Comparison of ENCODE assay signal across 1 cellular context in the genomic region with DNA sequence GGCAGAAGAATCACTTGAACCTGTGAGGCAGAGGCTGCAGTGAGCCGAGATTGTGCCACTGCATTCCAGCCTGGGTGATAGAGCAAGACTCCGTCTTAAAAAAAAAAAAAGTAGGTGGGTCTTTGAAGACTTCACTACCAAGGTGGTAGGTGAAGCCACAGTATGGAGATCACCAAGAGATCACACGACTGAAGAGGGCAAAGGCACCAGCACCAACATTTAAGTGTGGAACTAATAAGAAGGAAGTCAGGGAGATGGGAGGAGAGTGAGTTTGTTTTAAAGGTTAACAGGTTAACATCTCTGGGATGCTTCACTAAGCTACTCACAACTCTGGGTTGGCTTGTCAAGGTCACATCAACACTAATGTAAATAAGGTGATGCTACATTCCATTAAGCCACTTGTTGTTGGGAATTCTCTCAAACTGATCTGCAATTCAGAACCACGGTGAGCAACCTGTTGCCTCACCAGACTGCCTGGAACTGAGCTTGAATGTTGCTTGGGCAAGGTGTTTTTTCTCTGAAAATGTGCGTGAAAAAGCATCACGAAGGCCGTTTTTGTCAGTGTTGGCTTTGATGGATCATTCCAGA.
A peak's percentile ranks its signal among the peaks of the same experiment; 100 is the strongest.
TF ChIP-seq lines count a peak whose summit lies in the region.

No MANE protein-coding gene starts in this region.

TF ChIP-seq in HepG2, 621 proteins besides CTCF, POLR2A, EP300 and RAD21 (continued from another document and continues in another):
- TF ChIP-seq, protein P1, sequence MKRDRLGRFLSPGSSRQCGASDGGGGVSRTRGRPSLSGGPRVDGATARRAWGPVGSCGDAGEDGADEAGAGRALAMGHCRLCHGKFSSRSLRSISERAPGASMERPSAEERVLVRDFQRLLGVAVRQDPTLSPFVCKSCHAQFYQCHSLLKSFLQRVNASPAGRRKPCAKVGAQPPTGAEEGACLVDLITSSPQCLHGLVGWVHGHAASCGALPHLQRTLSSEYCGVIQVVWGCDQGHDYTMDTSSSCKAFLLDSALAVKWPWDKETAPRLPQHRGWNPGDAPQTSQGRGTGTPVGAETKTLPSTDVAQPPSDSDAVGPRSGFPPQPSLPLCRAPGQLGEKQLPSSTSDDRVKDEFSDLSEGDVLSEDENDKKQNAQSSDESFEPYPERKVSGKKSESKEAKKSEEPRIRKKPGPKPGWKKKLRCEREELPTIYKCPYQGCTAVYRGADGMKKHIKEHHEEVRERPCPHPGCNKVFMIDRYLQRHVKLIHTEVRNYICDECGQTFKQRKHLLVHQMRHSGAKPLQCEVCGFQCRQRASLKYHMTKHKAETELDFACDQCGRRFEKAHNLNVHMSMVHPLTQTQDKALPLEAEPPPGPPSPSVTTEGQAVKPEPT (CRISPR knock-in tag; IDR thresholded peaks at IDR 0.05; ENCODE audit: low read depth), result no peak
- TF ChIP-seq, protein P2, sequence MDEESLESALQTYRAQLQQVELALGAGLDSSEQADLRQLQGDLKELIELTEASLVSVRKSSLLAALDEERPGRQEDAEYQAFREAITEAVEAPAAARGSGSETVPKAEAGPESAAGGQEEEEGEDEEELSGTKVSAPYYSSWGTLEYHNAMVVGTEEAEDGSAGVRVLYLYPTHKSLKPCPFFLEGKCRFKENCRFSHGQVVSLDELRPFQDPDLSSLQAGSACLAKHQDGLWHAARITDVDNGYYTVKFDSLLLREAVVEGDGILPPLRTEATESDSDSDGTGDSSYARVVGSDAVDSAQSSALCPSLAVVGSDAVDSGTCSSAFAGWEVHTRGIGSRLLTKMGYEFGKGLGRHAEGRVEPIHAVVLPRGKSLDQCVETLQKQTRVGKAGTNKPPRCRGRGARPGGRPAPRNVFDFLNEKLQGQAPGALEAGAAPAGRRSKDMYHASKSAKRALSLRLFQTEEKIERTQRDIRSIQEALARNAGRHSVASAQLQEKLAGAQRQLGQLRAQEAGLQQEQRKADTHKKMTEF (CRISPR knock-in tag; IDR thresholded peaks at IDR 0.05), result peak; percentile 45; the same call in 1 of the 2 replicates
- TF ChIP-seq, protein P3, sequence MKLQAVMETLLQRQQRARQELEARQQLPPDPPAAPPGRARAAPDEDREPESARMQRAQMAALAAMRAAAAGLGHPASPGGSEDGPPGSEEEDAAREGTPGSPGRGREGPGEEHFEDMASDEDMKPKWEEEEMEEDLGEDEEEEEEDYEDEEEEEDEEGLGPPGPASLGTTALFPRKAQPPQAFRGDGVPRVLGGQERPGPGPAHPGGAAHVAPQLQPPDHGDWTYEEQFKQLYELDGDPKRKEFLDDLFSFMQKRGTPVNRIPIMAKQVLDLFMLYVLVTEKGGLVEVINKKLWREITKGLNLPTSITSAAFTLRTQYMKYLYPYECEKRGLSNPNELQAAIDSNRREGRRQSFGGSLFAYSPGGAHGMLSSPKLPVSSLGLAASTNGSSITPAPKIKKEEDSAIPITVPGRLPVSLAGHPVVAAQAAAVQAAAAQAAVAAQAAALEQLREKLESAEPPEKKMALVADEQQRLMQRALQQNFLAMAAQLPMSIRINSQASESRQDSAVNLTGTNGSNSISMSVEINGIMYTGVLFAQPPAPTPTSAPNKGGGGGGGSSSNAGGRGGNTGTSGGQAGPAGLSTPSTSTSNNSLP (IDR thresholded peaks at IDR 0.05; ENCODE audit: low read depth, low read length), result peak; percentile 89
- TF ChIP-seq NCOA2 (CRISPR knock-in tag; IDR thresholded peaks at IDR 0.05), result peak; percentile 44; the same call in 1 of the 2 replicates
- TF ChIP-seq, protein P4, sequence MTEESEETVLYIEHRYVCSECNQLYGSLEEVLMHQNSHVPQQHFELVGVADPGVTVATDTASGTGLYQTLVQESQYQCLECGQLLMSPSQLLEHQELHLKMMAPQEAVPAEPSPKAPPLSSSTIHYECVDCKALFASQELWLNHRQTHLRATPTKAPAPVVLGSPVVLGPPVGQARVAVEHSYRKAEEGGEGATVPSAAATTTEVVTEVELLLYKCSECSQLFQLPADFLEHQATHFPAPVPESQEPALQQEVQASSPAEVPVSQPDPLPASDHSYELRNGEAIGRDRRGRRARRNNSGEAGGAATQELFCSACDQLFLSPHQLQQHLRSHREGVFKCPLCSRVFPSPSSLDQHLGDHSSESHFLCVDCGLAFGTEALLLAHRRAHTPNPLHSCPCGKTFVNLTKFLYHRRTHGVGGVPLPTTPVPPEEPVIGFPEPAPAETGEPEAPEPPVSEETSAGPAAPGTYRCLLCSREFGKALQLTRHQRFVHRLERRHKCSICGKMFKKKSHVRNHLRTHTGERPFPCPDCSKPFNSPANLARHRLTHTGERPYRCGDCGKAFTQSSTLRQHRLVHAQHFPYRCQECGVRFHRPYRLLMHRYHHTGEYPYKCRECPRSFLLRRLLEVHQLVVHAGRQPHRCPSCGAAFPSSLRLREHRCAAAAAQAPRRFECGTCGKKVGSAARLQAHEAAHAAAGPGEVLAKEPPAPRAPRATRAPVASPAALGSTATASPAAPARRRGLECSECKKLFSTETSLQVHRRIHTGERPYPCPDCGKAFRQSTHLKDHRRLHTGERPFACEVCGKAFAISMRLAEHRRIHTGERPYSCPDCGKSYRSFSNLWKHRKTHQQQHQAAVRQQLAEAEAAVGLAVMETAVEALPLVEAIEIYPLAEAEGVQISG (CRISPR knock-in tag; IDR thresholded peaks at IDR 0.05), result no peak
- TF ChIP-seq, protein P5, sequence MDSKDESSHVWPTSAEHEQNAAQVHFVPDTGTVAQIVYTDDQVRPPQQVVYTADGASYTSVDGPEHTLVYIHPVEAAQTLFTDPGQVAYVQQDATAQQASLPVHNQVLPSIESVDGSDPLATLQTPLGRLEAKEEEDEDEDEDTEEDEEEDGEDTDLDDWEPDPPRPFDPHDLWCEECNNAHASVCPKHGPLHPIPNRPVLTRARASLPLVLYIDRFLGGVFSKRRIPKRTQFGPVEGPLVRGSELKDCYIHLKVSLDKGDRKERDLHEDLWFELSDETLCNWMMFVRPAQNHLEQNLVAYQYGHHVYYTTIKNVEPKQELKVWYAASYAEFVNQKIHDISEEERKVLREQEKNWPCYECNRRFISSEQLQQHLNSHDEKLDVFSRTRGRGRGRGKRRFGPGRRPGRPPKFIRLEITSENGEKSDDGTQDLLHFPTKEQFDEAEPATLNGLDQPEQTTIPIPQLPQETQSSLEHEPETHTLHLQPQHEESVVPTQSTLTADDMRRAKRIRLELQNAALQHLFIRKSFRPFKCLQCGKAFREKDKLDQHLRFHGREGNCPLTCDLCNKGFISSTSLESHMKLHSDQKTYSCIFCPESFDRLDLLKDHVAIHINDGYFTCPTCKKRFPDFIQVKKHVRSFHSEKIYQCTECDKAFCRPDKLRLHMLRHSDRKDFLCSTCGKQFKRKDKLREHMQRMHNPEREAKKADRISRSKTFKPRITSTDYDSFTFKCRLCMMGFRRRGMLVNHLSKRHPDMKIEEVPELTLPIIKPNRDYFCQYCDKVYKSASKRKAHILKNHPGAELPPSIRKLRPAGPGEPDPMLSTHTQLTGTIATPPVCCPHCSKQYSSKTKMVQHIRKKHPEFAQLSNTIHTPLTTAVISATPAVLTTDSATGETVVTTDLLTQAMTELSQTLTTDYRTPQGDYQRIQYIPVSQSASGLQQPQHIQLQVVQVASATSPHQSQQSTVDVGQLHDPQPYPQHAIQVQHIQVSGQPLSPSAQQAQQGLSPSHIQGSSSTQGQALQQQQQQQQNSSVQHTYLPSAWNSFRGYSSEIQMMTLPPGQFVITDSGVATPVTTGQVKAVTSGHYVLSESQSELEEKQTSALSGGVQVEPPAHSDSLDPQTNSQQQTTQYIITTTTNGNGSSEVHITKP (CRISPR knock-in tag; IDR thresholded peaks at IDR 0.05; ENCODE audit: low read depth), result no peak
- TF ChIP-seq, protein P6, sequence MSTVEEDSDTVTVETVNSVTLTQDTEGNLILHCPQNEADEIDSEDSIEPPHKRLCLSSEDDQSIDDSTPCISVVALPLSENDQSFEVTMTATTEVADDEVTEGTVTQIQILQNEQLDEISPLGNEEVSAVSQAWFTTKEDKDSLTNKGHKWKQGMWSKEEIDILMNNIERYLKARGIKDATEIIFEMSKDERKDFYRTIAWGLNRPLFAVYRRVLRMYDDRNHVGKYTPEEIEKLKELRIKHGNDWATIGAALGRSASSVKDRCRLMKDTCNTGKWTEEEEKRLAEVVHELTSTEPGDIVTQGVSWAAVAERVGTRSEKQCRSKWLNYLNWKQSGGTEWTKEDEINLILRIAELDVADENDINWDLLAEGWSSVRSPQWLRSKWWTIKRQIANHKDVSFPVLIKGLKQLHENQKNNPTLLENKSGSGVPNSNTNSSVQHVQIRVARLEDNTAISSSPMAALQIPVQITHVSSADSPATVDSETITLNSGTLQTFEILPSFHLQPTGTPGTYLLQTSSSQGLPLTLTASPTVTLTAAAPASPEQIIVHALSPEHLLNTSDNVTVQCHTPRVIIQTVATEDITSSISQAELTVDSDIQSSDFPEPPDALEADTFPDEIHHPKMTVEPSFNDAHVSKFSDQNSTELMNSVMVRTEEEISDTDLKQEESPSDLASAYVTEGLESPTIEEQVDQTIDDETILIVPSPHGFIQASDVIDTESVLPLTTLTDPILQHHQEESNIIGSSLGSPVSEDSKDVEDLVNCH (CRISPR knock-in tag; IDR thresholded peaks at IDR 0.05), result no peak
- no peak for TF ChIP-seq CBX1 (IDR thresholded peaks at IDR 0.05; ENCODE audit: low read depth)
- TF ChIP-seq NFYB (CRISPR knock-in tag; IDR thresholded peaks at IDR 0.05), result no peak
- no peak for TF ChIP-seq HOXA3 (CRISPR knock-in tag; IDR thresholded peaks at IDR 0.05)
- no peak for TF ChIP-seq SALL1 (CRISPR knock-in tag; IDR thresholded peaks at IDR 0.05)
- peak; percentile 47; the same call in 1 of the 2 replicates for TF ChIP-seq NR2F6 (IDR thresholded peaks at IDR 0.05)
- peak; percentile 69 for TF ChIP-seq NR2F6 (CRISPR knock-in tag; IDR thresholded peaks at IDR 0.05)
- no peak for TF ChIP-seq ZSCAN25 (CRISPR knock-in tag; IDR thresholded peaks at IDR 0.05)
- TF ChIP-seq TP53 (CRISPR knock-in tag; conservative IDR thresholded peaks at IDR 0.05), result no peak
- TF ChIP-seq ZNF296 (CRISPR knock-in tag; conservative IDR thresholded peaks at IDR 0.05), result no peak
- TF ChIP-seq, protein P7, sequence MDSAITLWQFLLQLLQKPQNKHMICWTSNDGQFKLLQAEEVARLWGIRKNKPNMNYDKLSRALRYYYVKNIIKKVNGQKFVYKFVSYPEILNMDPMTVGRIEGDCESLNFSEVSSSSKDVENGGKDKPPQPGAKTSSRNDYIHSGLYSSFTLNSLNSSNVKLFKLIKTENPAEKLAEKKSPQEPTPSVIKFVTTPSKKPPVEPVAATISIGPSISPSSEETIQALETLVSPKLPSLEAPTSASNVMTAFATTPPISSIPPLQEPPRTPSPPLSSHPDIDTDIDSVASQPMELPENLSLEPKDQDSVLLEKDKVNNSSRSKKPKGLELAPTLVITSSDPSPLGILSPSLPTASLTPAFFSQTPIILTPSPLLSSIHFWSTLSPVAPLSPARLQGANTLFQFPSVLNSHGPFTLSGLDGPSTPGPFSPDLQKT (CRISPR knock-in tag; IDR thresholded peaks at IDR 0.05; ENCODE audit: borderline replicate concordance), result no peak
- TF ChIP-seq, protein P8, sequence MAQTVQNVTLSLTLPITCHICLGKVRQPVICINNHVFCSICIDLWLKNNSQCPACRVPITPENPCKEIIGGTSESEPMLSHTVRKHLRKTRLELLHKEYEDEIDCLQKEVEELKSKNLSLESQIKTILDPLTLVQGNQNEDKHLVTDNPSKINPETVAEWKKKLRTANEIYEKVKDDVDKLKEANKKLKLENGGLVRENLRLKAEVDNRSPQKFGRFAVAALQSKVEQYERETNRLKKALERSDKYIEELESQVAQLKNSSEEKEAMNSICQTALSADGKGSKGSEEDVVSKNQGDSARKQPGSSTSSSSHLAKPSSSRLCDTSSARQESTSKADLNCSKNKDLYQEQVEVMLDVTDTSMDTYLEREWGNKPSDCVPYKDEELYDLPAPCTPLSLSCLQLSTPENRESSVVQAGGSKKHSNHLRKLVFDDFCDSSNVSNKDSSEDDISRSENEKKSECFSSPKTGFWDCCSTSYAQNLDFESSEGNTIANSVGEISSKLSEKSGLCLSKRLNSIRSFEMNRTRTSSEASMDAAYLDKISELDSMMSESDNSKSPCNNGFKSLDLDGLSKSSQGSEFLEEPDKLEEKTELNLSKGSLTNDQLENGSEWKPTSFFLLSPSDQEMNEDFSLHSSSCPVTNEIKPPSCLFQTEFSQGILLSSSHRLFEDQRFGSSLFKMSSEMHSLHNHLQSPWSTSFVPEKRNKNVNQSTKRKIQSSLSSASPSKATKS (CRISPR knock-in tag; IDR thresholded peaks at IDR 0.05), result no peak
- no peak for TF ChIP-seq ZFP82 (CRISPR knock-in tag; IDR thresholded peaks at IDR 0.05; ENCODE audit: borderline replicate concordance)
- TF ChIP-seq ZFP36L2 (CRISPR knock-in tag; IDR thresholded peaks at IDR 0.05), result no peak
- TF ChIP-seq MTA3 (CRISPR knock-in tag; IDR thresholded peaks at IDR 0.05), result no peak
- TF ChIP-seq, protein P9, sequence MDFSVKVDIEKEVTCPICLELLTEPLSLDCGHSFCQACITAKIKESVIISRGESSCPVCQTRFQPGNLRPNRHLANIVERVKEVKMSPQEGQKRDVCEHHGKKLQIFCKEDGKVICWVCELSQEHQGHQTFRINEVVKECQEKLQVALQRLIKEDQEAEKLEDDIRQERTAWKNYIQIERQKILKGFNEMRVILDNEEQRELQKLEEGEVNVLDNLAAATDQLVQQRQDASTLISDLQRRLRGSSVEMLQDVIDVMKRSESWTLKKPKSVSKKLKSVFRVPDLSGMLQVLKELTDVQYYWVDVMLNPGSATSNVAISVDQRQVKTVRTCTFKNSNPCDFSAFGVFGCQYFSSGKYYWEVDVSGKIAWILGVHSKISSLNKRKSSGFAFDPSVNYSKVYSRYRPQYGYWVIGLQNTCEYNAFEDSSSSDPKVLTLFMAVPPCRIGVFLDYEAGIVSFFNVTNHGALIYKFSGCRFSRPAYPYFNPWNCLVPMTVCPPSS (IDR thresholded peaks at IDR 0.05), result no peak
- peak; percentile 29; the same call in 1 of the 3 replicates for TF ChIP-seq MXI1 (IDR thresholded peaks at IDR 0.05; ENCODE audit: borderline replicate concordance, low read depth, low read length)
- no peak for TF ChIP-seq SP1 (IDR thresholded peaks at IDR 0.05)
- TF ChIP-seq SP1 (CRISPR knock-in tag; IDR thresholded peaks at IDR 0.05), result no peak
- TF ChIP-seq MEIS2 (CRISPR knock-in tag; IDR thresholded peaks at IDR 0.05), result no peak
- TF ChIP-seq FOXC1 (CRISPR knock-in tag; IDR thresholded peaks at IDR 0.05; ENCODE audit: borderline replicate concordance), result no peak
- no peak for TF ChIP-seq KLF12 (CRISPR knock-in tag; IDR thresholded peaks at IDR 0.05; ENCODE audit: borderline replicate concordance)
- TF ChIP-seq HDAC1 (CRISPR knock-in tag; IDR thresholded peaks at IDR 0.05), result no peak
- TF ChIP-seq, protein P10, sequence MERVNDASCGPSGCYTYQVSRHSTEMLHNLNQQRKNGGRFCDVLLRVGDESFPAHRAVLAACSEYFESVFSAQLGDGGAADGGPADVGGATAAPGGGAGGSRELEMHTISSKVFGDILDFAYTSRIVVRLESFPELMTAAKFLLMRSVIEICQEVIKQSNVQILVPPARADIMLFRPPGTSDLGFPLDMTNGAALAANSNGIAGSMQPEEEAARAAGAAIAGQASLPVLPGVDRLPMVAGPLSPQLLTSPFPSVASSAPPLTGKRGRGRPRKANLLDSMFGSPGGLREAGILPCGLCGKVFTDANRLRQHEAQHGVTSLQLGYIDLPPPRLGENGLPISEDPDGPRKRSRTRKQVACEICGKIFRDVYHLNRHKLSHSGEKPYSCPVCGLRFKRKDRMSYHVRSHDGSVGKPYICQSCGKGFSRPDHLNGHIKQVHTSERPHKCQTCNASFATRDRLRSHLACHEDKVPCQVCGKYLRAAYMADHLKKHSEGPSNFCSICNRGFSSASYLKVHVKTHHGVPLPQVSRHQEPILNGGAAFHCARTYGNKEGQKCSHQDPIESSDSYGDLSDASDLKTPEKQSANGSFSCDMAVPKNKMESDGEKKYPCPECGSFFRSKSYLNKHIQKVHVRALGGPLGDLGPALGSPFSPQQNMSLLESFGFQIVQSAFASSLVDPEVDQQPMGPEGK (CRISPR knock-in tag; IDR thresholded peaks at IDR 0.05), result 0 out of 2 replicates have a peak, but pooled peaks have one; percentile 16
- no peak for TF ChIP-seq SYNCRIP (IDR thresholded peaks at IDR 0.05; ENCODE audit: insufficient read depth, low read depth, low read length)
- no peak for TF ChIP-seq ZNF878 (CRISPR knock-in tag; IDR thresholded peaks at IDR 0.05)
- no peak for TF ChIP-seq ZNF737 (CRISPR knock-in tag; IDR thresholded peaks at IDR 0.05; ENCODE audit: borderline replicate concordance)
- TF ChIP-seq CHCHD3 (CRISPR knock-in tag; IDR thresholded peaks at IDR 0.05), result no peak
- no peak for TF ChIP-seq MYNN (CRISPR knock-in tag; IDR thresholded peaks at IDR 0.05; ENCODE audit: low read depth)
